Comparison of ENCODE assay signal across 1 cellular context in the genomic region with DNA sequence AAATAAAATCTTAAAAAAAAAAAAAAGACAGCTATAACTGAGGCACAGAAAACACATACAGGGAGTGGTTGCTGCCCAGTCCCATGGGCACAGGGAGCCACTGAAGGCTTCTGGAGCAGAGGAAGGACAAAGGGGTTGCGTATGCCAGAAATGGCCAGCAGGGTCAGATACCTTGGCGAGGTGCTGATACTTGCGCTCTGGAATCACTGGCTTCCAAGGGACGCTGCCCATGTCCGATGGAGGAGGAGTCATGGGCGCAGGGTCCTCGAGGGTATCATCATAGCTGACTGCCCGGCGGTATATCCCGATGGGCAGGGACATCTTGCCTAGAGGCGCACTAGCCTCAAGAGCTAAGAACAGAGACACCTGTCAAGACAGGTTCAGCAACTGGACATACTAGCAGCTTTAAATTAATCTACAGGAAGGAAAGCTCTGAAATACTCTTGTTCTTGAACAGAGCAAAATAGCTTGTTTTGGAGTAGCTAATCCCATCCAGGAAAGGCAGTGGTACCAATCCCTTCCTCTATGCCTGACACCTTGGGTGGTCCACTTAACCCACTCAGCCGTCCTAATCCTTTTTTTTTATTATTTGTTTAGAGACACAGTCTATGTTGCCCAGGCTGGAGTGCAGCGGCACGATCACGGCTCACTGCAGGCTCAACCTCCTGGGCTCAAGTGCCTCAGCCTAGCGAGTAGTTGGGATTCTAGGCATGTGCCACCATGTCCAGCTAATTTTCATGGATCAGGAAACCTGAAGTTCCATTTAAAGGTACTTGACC.
TF ChIP-seq lines count a peak whose summit lies in the region.

No MANE protein-coding gene starts in this region.

TF ChIP-seq in HEK293, 187 proteins besides CTCF, POLR2A, EP300 and RAD21 (continued from another document):
- peak; percentile 70 for TF ChIP-seq ZIC2 (tag by site-specific recombination; IDR thresholded peaks at IDR 0.05)
